17 cellular contexts compared by ENCODE assay signal in the genomic region with DNA sequence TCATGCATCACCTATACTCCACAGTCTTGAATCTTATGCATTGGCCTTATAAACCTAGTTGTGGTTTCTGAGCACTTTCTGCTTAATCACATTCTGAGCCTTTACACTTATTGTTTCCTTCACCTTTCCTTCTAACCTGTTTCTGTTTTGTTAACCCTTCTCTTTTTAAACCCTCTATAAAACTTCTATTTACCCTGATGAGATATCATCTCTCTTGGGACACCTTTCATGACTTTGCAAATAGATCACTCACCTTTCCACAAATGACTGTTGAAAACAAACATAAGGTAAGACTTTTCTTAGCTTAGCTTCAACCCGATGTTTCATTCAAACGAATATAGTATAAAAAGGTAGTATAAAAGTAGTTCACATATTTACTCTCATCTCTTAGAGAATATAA.
DNase-seq lines count a peak whose midpoint lies in the region; ATAC-seq and TF ChIP-seq lines count a peak whose summit lies in the region.
"Had no signal": no experiment of that assay in that cellular context is flagged by ENCODE, and none has a peak within 500 bp of the region (broad histone marks: within the 10 kb centered on the region; RNA-seq: fewer than 3 reads in every experiment).

No MANE protein-coding gene starts in this region.

- no peaks in the 10 kb centered on the region for H3K36me3 Mint-ChIP-seq in CD4-positive, alpha-beta T cell (ENCODE audit: low read depth)
- H3K36me3 Mint-ChIP-seq: CD14-positive monocyte; CD4-positive, CD25-positive, alpha-beta regulatory T cell; CD8-positive, alpha-beta T cell had no signal

- H3K9me3 ChIP-seq in CD4-positive, alpha-beta T cell (ENCODE audit: control insufficient read depth, low read length): no peaks in the 10 kb centered on the region
- H3K9me3 ChIP-seq: BE2C, BLaER1, Caco-2 had no signal

- H3K27ac Mint-ChIP-seq in CD4-positive, alpha-beta T cell: no peak overlapping the region
- H3K27ac Mint-ChIP-seq: CD14-positive monocyte; CD4-positive, CD25-positive, alpha-beta regulatory T cell; CD8-positive, alpha-beta T cell had no signal

- H3K9me3 Mint-ChIP-seq in CD4-positive, alpha-beta T cell: no peaks in the 10 kb centered on the region
- H3K9me3 Mint-ChIP-seq: CD8-positive, alpha-beta T cell had no signal

- CTCF ChIA-PET in CD4-positive, alpha-beta T cell (lab: Charles Lee): no interaction called here

- no peak for ATAC-seq in CD4-positive, alpha-beta T cell (ENCODE audit: poor library complexity)
- ATAC-seq: CD8-positive, alpha-beta T cell had no signal

- no peak for TF ChIP-seq CTCF in CD4-positive, alpha-beta T cell (IDR thresholded peaks at IDR 0.05)

- intact Hi-C loops in CD4-positive, alpha-beta T cell (cut with DNase I, micrococcal nuclease): no loop called here

- no peak overlapping the region for H3K4me3 Mint-ChIP-seq in CD4-positive, alpha-beta T cell
- H3K4me3 Mint-ChIP-seq: CD14-positive monocyte; CD4-positive, CD25-positive, alpha-beta regulatory T cell; CD8-positive, alpha-beta T cell had no signal

- H3K4me1 Mint-ChIP-seq in CD4-positive, alpha-beta T cell (ENCODE audit: low read depth): no peaks in the 10 kb centered on the region
- H3K4me1 Mint-ChIP-seq: CD14-positive monocyte; CD4-positive, CD25-positive, alpha-beta regulatory T cell had no signal

- H3K27me3 Mint-ChIP-seq in CD4-positive, alpha-beta T cell: no peaks in the 10 kb centered on the region
- H3K27me3 Mint-ChIP-seq: CD4-positive, CD25-positive, alpha-beta regulatory T cell had no signal

- POLR2A ChIA-PET in CD4-positive, alpha-beta T cell (lab: Charles Lee): no interaction called here

- H3K27me3 ChIP-seq in CD4-positive, alpha-beta T cell (ENCODE audit: control insufficient read depth, insufficient read depth, low read length): no peaks in the 10 kb centered on the region
- H3K27me3 ChIP-seq: BE2C, BLaER1 had no signal

- DNase-seq in SIG-M5 treated with dmso at 0.1 percent for 504 hours (lab: John Stamatoyannopoulos, UW; ENCODE audit: unreplicated experiment): peak; percentile 21
- no peak for DNase-seq in SIG-M5 (lab: John Stamatoyannopoulos, UW)
- peak; percentile 49 for DNase-seq in NCI-H69 (lab: John Stamatoyannopoulos, UW)
- DNase-seq in CD4-positive, alpha-beta T cell: no peak
- no peak for DNase-seq in NCI-H1694 (lab: John Stamatoyannopoulos, UW)
- DNase-seq: 8988T; ACHN; BE2C; C1 segment of cervical spinal cord; Caco-2; Calu3; CD4-positive, CD25-positive, alpha-beta regulatory T cell; CD8-positive, alpha-beta T cell; DMS79 treated with DMSO at 0.1 percent for 48 hours; GF-D8 had no signal

- H3K27ac ChIP-seq in CD4-positive, alpha-beta T cell (ENCODE audit: low read depth, low read length): no peak overlapping the region
- H3K27ac ChIP-seq: BLaER1 had no signal

Comparison
In these comparisons a context has a peak if more than half of its experiments do, and no peak if none do; other contexts are left out.
1. DNase-seq: peak in SIG-M5 treated with dmso at 0.1 percent for 504 hours (single experiment) and NCI-H69 (single experiment); none in SIG-M5 (single experiment), CD4-positive, alpha-beta T cell (0 of 10) and NCI-H1694 (single experiment).